ENCODE assay signal across 19 cellular contexts in the genomic region with DNA sequence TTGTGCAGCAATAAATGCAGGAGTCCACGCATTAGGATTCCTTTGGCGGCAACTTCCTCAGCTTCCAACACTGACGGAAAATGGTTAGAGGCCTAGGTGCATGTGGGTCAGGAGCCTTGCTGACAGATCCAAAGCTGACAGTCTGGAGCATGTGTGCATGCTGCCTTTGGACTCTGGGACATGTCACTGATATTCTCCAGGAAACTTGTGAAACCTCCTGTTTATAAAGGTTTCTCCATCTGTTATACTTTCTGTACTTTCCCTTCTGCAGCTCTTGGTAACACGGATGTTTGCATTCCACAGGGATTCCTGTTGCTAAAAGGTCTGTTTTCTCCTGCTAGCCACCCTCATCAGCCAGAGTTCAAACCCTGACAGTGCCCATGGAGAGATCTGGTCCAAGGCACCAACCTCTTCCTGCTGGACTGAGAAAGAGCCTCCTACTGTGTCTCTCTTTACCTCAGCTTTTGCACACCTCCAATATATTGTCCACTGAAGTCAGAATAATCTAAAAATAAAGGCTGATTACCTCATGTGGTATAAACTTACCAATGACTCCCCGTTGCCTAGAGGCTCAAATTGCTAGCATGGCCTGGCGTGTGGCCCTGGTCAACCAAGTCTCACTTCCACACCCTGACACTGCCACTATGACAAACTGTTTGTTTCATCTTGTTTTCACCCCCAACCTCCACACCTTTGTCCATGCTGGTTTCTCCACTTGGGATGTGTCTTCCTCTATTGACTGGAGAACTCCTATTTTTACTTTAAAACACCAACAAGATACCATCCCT. TPM values are rescaled to one million over a fixed set of nuclear protein-coding genes. Genes with fewer than 3 reads are reported as not detected.
DNase-seq lines count a peak whose midpoint lies in the region; ATAC-seq and TF ChIP-seq lines count a peak whose summit lies in the region.
"Had no signal": no experiment of that assay in that cellular context is flagged by ENCODE, and none has a peak within 500 bp of the region (broad histone marks: within the 10 kb centered on the region; RNA-seq: fewer than 3 reads in every experiment).

No MANE protein-coding gene starts in this region.

- H3K36me3 Mint-ChIP-seq in activated T-helper 17 cell treated with anti-CD3 and anti-CD28 coated beads, Interleukin-2, amount 50 U/mL, for 72 hours (ENCODE audit: low read depth): no peaks in the 10 kb centered on the region
- peaks cover 5% of the 10 kb centered on the region for H3K36me3 Mint-ChIP-seq in activated CD4-positive, alpha-beta memory T cell treated with anti-CD3 and anti-CD28 coated beads, Interleukin-2, amount 10 ng/mL, durations not matched to agents 7 days and 5 days (ENCODE audit: low read depth)

- in situ Hi-C loops in astrocyte of the spinal cord (cut with HindIII; ENCODE audit: low sequenced_read_pairs): no loop called here

- H3K27me3 Mint-ChIP-seq in activated T-helper 17 cell treated with anti-CD3 and anti-CD28 coated beads, Interleukin-2, amount 50 U/mL, for 72 hours: peaks cover 19% of the 10 kb centered on the region
- peaks cover 5% of the 10 kb centered on the region for H3K27me3 Mint-ChIP-seq in activated CD4-positive, alpha-beta memory T cell treated with anti-CD3 and anti-CD28 coated beads, Interleukin-2, amount 10 ng/mL, durations not matched to agents 7 days and 5 days

- H3K27ac Mint-ChIP-seq in activated T-helper 17 cell treated with anti-CD3 and anti-CD28 coated beads, Interleukin-2, amount 50 U/mL, for 72 hours: no peak overlapping the region
- H3K27ac Mint-ChIP-seq in activated CD4-positive, alpha-beta memory T cell treated with anti-CD3 and anti-CD28 coated beads, Interleukin-2, amount 10 ng/mL, durations not matched to agents 7 days and 5 days: no peak overlapping the region

- peaks cover 21% of the 10 kb centered on the region for H3K4me1 ChIP-seq in rectal smooth muscle tissue (ENCODE audit: control insufficient read depth, insufficient read depth, low read length)

- no peak for TF ChIP-seq CTCF in astrocyte of the spinal cord (IDR thresholded peaks at IDR 0.05; ENCODE audit: low read depth, low read length)

- H3K36me3 ChIP-seq in rectal smooth muscle tissue (ENCODE audit: control insufficient read depth, insufficient read depth, low read length): peaks cover 7% of the 10 kb centered on the region
- H3K36me3 ChIP-seq: tibial nerve had no signal

- ATAC-seq in HG03442 (IDR thresholded peaks at IDR 0.05; ENCODE audit: unreplicated experiment) (no peak), HG03139 (IDR thresholded peaks at IDR 0.05; ENCODE audit: unreplicated experiment) (no peak)
- ATAC-seq in activated T-helper 17 cell treated with anti-CD3 and anti-CD28 coated beads, Interleukin-2, amount 50 U/mL, for 72 hours (replicated peaks): no peak
- ATAC-seq: left cardiac atrium had no signal

- H3K27me3 ChIP-seq in rectal smooth muscle tissue (ENCODE audit: control insufficient read depth, insufficient read depth, low read length): no peaks in the 10 kb centered on the region
- H3K27me3 ChIP-seq: tibial nerve had no signal

- no peak overlapping the region for H3K4me3 ChIP-seq in astrocyte of the spinal cord (ENCODE audit: low read depth, low read length)
- no peak overlapping the region for H3K4me3 ChIP-seq in rectal smooth muscle tissue (ENCODE audit: low read length)
- H3K4me3 ChIP-seq: tibial nerve had no signal

- H3K27ac ChIP-seq in rectal smooth muscle tissue (ENCODE audit: low read depth, low read length): peak overlapping the region; percentile 58

- POLR2A ChIA-PET in activated CD4-positive, alpha-beta memory T cell treated with anti-CD3 and anti-CD28 coated beads, Interleukin-2, amount 10 ng/mL, durations not matched to agents 7 days and 5 days (lab: Charles Lee): no interaction called here

- no peak overlapping the region for H3K4me3 Mint-ChIP-seq in activated T-helper 17 cell treated with anti-CD3 and anti-CD28 coated beads, Interleukin-2, amount 50 U/mL, for 72 hours
- no peak overlapping the region for H3K4me3 Mint-ChIP-seq in activated CD4-positive, alpha-beta memory T cell treated with anti-CD3 and anti-CD28 coated beads, Interleukin-2, amount 10 ng/mL, durations not matched to agents 7 days and 5 days

- H3K9me3 Mint-ChIP-seq in activated T-helper 17 cell treated with anti-CD3 and anti-CD28 coated beads, Interleukin-2, amount 50 U/mL, for 72 hours: no peaks in the 10 kb centered on the region
- peaks cover 5% of the 10 kb centered on the region for H3K9me3 Mint-ChIP-seq in activated CD4-positive, alpha-beta memory T cell treated with anti-CD3 and anti-CD28 coated beads, Interleukin-2, amount 10 ng/mL, durations not matched to agents 7 days and 5 days

- no peaks in the 10 kb centered on the region for H3K4me1 Mint-ChIP-seq in activated T-helper 17 cell treated with anti-CD3 and anti-CD28 coated beads, Interleukin-2, amount 50 U/mL, for 72 hours
- peaks cover 16% of the 10 kb centered on the region for H3K4me1 Mint-ChIP-seq in activated CD4-positive, alpha-beta memory T cell treated with anti-CD3 and anti-CD28 coated beads, Interleukin-2, amount 10 ng/mL, durations not matched to agents 7 days and 5 days

- no peak overlapping the region for H3K9ac ChIP-seq in rectal smooth muscle tissue (ENCODE audit: low read length)

- CTCF ChIA-PET in activated CD4-positive, alpha-beta memory T cell treated with anti-CD3 and anti-CD28 coated beads, Interleukin-2, amount 10 ng/mL, durations not matched to agents 7 days and 5 days (lab: Charles Lee): interaction anchor here (1.5 kb wide), 1 partner anchor 59 kb away, joined by 3 read pairs; a partner anchor contains a TSS

- peak; percentile 22 for DNase-seq in AG20443 (ENCODE audit: low spot score)
- DNase-seq in astrocyte of the spinal cord (ENCODE audit: low read depth, low spot score): peak; percentile 43
- DNase-seq in fibroblast of gingiva (ENCODE audit: low read depth): peak; percentile 45
- DNase-seq in activated CD4-positive, alpha-beta memory T cell treated with anti-CD3 and anti-CD28 coated beads, Interleukin-2, amount 10 ng/mL, durations not matched to agents 7 days and 5 days: no peak
- DNase-seq: activated gamma-delta T cell; AML-193; hypothalamus; left cardiac atrium; MM.1S; NCI-H774; stimulated activated CD4-positive, alpha-beta T cell treated with anti-CD3 and anti-CD28 coated beads, Interleukin-2, amount 100 ng/mL, for 48 hours; stimulated activated CD8-positive, alpha-beta memory T cell treated with anti-CD3 and anti-CD28 coated beads, Interleukin-4, amount 100 ng/mL, for 48 hours; SW 1271 had no signal

RNA-seq across cellular contexts. Expression of a gene that starts 31.1 kb away (rescaled TPM):
- not detected for total RNA-seq in activated T-helper 17 cell treated with anti-CD3 and anti-CD28 coated beads, Interleukin-2, amount 50 U/mL, for 72 hours
- not detected for total RNA-seq in activated CD4-positive, alpha-beta memory T cell treated with anti-CD3 and anti-CD28 coated beads, Interleukin-2, amount 10 ng/mL, durations not matched to agents 7 days and 5 days
- total RNA-seq: activated CD8-positive, alpha-beta memory T cell treated with anti-CD3 and anti-CD28 coated beads for 36 hours had no signal

RNA-seq across cellular contexts. Expression of a gene that starts 58.6 kb away (rescaled TPM):
- total RNA-seq in activated T-helper 17 cell treated with anti-CD3 and anti-CD28 coated beads, Interleukin-2, amount 50 U/mL, for 72 hours: 1 to 10 TPM; 7.8 to 8.5 TPM
- 10 to 100 TPM; 12.2 to 12.3 TPM for total RNA-seq in activated CD4-positive, alpha-beta memory T cell treated with anti-CD3 and anti-CD28 coated beads, Interleukin-2, amount 10 ng/mL, durations not matched to agents 7 days and 5 days
